In the genomic region with DNA sequence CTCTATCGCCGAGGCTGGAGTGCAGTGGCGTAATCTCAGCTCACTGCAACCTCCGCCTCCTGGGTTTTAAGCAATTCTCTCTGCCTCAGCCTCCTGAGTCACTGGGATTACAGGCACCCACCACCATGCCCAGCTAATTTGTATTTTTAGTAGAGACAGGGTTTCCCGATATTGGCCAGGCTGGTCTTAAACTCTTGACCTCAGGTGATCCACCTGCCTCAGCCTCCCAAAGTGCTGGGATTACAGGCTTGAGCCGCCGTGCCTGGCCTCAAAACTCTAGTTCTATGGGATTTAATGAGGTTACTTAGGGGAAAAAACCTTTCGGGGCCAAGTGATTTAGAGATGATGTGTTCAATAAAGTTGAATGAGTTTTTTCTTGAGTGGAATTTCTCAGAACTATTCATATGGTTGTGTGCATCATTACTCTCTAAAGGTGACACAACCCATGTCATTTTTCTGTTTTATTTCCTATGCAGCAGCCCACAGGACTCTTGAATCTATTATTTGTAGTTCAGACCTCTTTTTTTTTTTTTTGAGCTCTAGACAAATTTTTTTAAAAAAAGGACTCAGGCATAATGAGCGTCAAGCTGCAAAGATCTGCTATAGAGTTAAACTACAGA, we compare ENCODE assay signal across 3 cellular contexts. TPM values are rescaled to one million over a fixed set of nuclear protein-coding genes. Genes with fewer than 3 reads are reported as not detected.
"Had no signal": no experiment of that assay in that cellular context is flagged by ENCODE, and none has a peak within 500 bp of the region (broad histone marks: within the 10 kb centered on the region; RNA-seq: fewer than 3 reads in every experiment).

No MANE protein-coding gene starts in this region.

RNA-seq across cellular contexts. Expression of a gene that starts 36.5 kb away (rescaled TPM):
- total RNA-seq: lung microvascular endothelial cell; natural killer cell treated with Interleukin-12 subunit alpha and Interleukin-12 subunit beta and Interleukin-15 and Interleukin-18, amount 100 ng/mL, for 72 hours; subcutaneous adipose tissue had no signal
